In genomic region chr14:43901950-43902349, GRCh38 we compare ENCODE assay signal across 24 cellular contexts.
"Had no signal": no experiment of that assay in that cellular context is flagged by ENCODE, and none has a peak within 500 bp of the region (broad histone marks: within the 10 kb centered on the region; RNA-seq: fewer than 3 reads in every experiment).

No MANE protein-coding gene starts in this region.

- H3K4me3 ChIP-seq: heart right ventricle, lower lobe of right lung, ovary, prostate gland, tibial artery had no signal

- FAIRE-seq: bronchial epithelial cell, keratinocyte had no signal

- H3K27me3 ChIP-seq: heart right ventricle, neutrophil, ovary, tibial artery had no signal

- H3K27me3 Mint-ChIP-seq: activated CD4-positive, alpha-beta memory T cell treated with anti-CD3 and anti-CD28 coated beads for 36 hours; activated naive CD4-positive, alpha-beta T cell treated with anti-CD3 and anti-CD28 coated beads, Interleukin-2, amount 10 ng/mL, durations not matched to agents 7 days and 5 days; naive thymus-derived CD8-positive, alpha-beta T cell; stimulated activated naive CD8-positive, alpha-beta T cell treated with anti-CD3 and anti-CD28 coated beads, Interleukin-15, Interleukin-2, amounts not matched to agents 100 ng/mL and 50 ng/mL, for 24 hours; T-helper 17 cell had no signal

- H3K36me3 Mint-ChIP-seq: activated CD4-positive, alpha-beta memory T cell treated with anti-CD3 and anti-CD28 coated beads for 36 hours; activated naive CD4-positive, alpha-beta T cell treated with anti-CD3 and anti-CD28 coated beads, Interleukin-2, amount 10 ng/mL, durations not matched to agents 7 days and 5 days; naive thymus-derived CD8-positive, alpha-beta T cell had no signal

- H3K9me3 Mint-ChIP-seq: stimulated activated naive CD8-positive, alpha-beta T cell treated with anti-CD3 and anti-CD28 coated beads, Interleukin-15, Interleukin-2, amounts not matched to agents 100 ng/mL and 50 ng/mL, for 24 hours had no signal

- H3K36me3 ChIP-seq: heart right ventricle, lower lobe of right lung, neutrophil, ovary, prostate gland, tibial artery had no signal

- H3K27ac Mint-ChIP-seq: activated CD4-positive, alpha-beta memory T cell treated with anti-CD3 and anti-CD28 coated beads for 36 hours; activated naive CD4-positive, alpha-beta T cell treated with anti-CD3 and anti-CD28 coated beads, Interleukin-2, amount 10 ng/mL, durations not matched to agents 7 days and 5 days; endodermal cell; naive thymus-derived CD8-positive, alpha-beta T cell; stimulated activated naive CD8-positive, alpha-beta T cell treated with anti-CD3 and anti-CD28 coated beads, Interleukin-15, Interleukin-2, amounts not matched to agents 100 ng/mL and 50 ng/mL, for 24 hours; T-helper 17 cell had no signal

- DNase-seq: activated CD4-positive, alpha-beta memory T cell treated with anti-CD3 and anti-CD28 coated beads for 36 hours; activated CD4-positive, alpha-beta T cell treated with anti-CD3 and anti-CD28 coated beads for 4 hours; activated CD4-positive, CD25-positive, alpha-beta regulatory T cell; activated effector memory CD4-positive, alpha-beta T cell treated with Interleukin-2 at 50 U/mL for 16 hours; activated naive CD4-positive, alpha-beta T cell treated with anti-CD3 and anti-CD28 coated beads, Interleukin-2, amount 10 ng/mL, durations not matched to agents 7 days and 5 days; activated T-cell treated with anti-CD3 and anti-CD28 coated beads, Interleukin-2, amount 50 U/mL, for 48 hours; amygdala; cortex of kidney; endodermal cell; heart right ventricle; lower lobe of right lung; naive thymus-derived CD8-positive, alpha-beta T cell; ovary; stimulated activated CD4-positive, alpha-beta T cell treated with anti-CD3 and anti-CD28 coated beads, Interleukin-1b, Interleukin-23, amount 100 ng/mL, for 48 hours; substantia nigra; T-helper 17 cell; tibial artery had no signal

- H3K4me3 Mint-ChIP-seq: activated CD4-positive, alpha-beta memory T cell treated with anti-CD3 and anti-CD28 coated beads for 36 hours; activated naive CD4-positive, alpha-beta T cell treated with anti-CD3 and anti-CD28 coated beads, Interleukin-2, amount 10 ng/mL, durations not matched to agents 7 days and 5 days; endodermal cell; naive thymus-derived CD8-positive, alpha-beta T cell; stimulated activated naive CD8-positive, alpha-beta T cell treated with anti-CD3 and anti-CD28 coated beads, Interleukin-15, Interleukin-2, amounts not matched to agents 100 ng/mL and 50 ng/mL, for 24 hours; T-helper 17 cell had no signal

- H3K27ac ChIP-seq: epithelial cell of prostate, heart right ventricle, lower lobe of right lung, neutrophil, ovary, prostate gland, tibial artery had no signal

- H3K4me1 Mint-ChIP-seq: activated naive CD4-positive, alpha-beta T cell treated with anti-CD3 and anti-CD28 coated beads, Interleukin-2, amount 10 ng/mL, durations not matched to agents 7 days and 5 days; naive thymus-derived CD8-positive, alpha-beta T cell; T-helper 17 cell had no signal

- H3K9me3 ChIP-seq: lower lobe of right lung, neutrophil, ovary, prostate gland, tibial artery had no signal

- ATAC-seq: heart right ventricle; left lobe of liver; lower lobe of right lung; naive thymus-derived CD8-positive, alpha-beta T cell; T-helper 17 cell had no signal

- H3K4me1 ChIP-seq: heart right ventricle, lower lobe of right lung, prostate gland, tibial artery had no signal
